In the genomic region with DNA sequence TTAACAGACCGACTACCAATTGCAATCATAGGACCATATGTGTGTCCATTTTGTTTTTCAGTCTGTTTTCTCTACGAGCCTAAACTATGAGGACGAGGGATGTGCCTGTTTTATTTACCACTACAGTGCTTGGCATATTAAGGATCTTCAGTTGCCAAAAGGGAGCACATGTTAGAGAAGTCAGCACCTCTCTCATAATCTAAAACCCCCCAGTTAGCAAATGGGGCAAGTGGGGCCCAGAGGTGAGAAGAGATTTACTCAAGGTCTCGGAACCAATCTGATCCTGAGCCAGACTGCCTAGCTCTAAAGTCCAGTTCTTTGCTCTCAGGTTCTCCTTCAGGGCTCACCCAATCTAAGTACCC, we compare ENCODE assay signal across 11 cellular contexts. TPM values are rescaled to one million over a fixed set of nuclear protein-coding genes. Genes with fewer than 3 reads are reported as not detected.
DNase-seq lines count a peak whose midpoint lies in the region; ATAC-seq, FAIRE-seq and TF ChIP-seq lines count a peak whose summit lies in the region.
"Had no signal": no experiment of that assay in that cellular context is flagged by ENCODE, and none has a peak within 500 bp of the region (broad histone marks: within the 10 kb centered on the region; RNA-seq: fewer than 3 reads in every experiment).

No MANE protein-coding gene starts in this region.

- no peak for DNase-seq in activated CD4-positive, alpha-beta T cell treated with anti-CD3 and anti-CD28 coated beads, Interleukin-2, amount 10 ng/mL, durations not matched to agents 7 days and 5 days
- no peak for DNase-seq in activated CD4-positive, alpha-beta T cell treated with anti-CD3 and anti-CD28 coated beads, Interleukin-2, amount 50 U/mL, for 1 hour
- no peak for DNase-seq in activated CD4-positive, alpha-beta memory T cell treated with anti-CD3 and anti-CD28 coated beads for 36 hours
- no peak for DNase-seq in esophagus muscularis mucosa (ENCODE audit: extremely low spot score)
- no peak for DNase-seq in skeletal muscle cell (ENCODE audit: low read depth)
- DNase-seq in upper lobe of right lung: no peak
- no peak for DNase-seq in kidney
- DNase-seq in Right ventricle myocardium superior: no peak

- POLR2A ChIA-PET in activated CD4-positive, alpha-beta T cell treated with anti-CD3 and anti-CD28 coated beads, Interleukin-2, amount 10 ng/mL, durations not matched to agents 7 days and 5 days (lab: Charles Lee): no interaction called here
- POLR2A ChIA-PET in activated CD4-positive, alpha-beta memory T cell treated with anti-CD3 and anti-CD28 coated beads for 36 hours (lab: Charles Lee): interaction anchor here (0.6 kb wide), 1 partner anchor 469 kb away, joined by 4 read pairs; no protein-coding TSS in a partner anchor

- H3K36me3 ChIP-seq in esophagus muscularis mucosa (no peaks in the 10 kb centered on the region), upper lobe of right lung (no peaks in the 10 kb centered on the region), kidney (ENCODE audit: control insufficient read depth in 1 of 2, insufficient read depth in 2 of 2, low read length in 2 of 2) (no peaks in the 10 kb centered on the region)
- H3K36me3 ChIP-seq: cardiac muscle cell, uterus had no signal

- peaks cover 9% of the 10 kb centered on the region for H3K36me3 Mint-ChIP-seq in activated CD4-positive, alpha-beta T cell treated with anti-CD3 and anti-CD28 coated beads, Interleukin-2, amount 10 ng/mL, durations not matched to agents 7 days and 5 days (ENCODE audit: low read depth)
- no peaks in the 10 kb centered on the region for H3K36me3 Mint-ChIP-seq in activated CD4-positive, alpha-beta memory T cell treated with anti-CD3 and anti-CD28 coated beads for 36 hours

- no peaks in the 10 kb centered on the region for H3K9me3 Mint-ChIP-seq in activated CD4-positive, alpha-beta T cell treated with anti-CD3 and anti-CD28 coated beads, Interleukin-2, amount 10 ng/mL, durations not matched to agents 7 days and 5 days
- no peaks in the 10 kb centered on the region for H3K9me3 Mint-ChIP-seq in activated CD4-positive, alpha-beta memory T cell treated with anti-CD3 and anti-CD28 coated beads for 36 hours

- intact Hi-C loops in activated CD4-positive, alpha-beta memory T cell treated with anti-CD3 and anti-CD28 coated beads for 36 hours (cut with micrococcal nuclease): no loop called here
- intact Hi-C loops in esophagus muscularis mucosa (cut with DNase I) (no loop called here), upper lobe of right lung (cut with DNase I) (no loop called here), kidney (cut with DNase I) (no loop called here), Right ventricle myocardium superior (cut with DNase I) (no loop called here)

- peaks cover 9 to 19% (median 17%) of the 10 kb centered on the region in 4 donors for H3K4me1 ChIP-seq in esophagus muscularis mucosa
- H3K4me1 ChIP-seq in upper lobe of right lung: peaks cover 10% of the 10 kb centered on the region
- peaks cover 3 to 14% of the 10 kb centered on the region in 2 donors for H3K4me1 ChIP-seq in kidney (ENCODE audit: control insufficient read depth in 1 of 2, insufficient read depth in 1 of 2, low read depth in 1 of 2, low read length in 2 of 2)

- TF ChIP-seq EP300 in esophagus muscularis mucosa (IDR thresholded peaks at IDR 0.05): no peak

- no peak overlapping the region for H3K9ac ChIP-seq in kidney (ENCODE audit: low read length in 2 of 2)

- H3K27me3 Mint-ChIP-seq in activated CD4-positive, alpha-beta T cell treated with anti-CD3 and anti-CD28 coated beads, Interleukin-2, amount 10 ng/mL, durations not matched to agents 7 days and 5 days: peaks cover 57% of the 10 kb centered on the region
- H3K27me3 Mint-ChIP-seq in activated CD4-positive, alpha-beta memory T cell treated with anti-CD3 and anti-CD28 coated beads for 36 hours: peaks cover 20% of the 10 kb centered on the region

- no peak overlapping the region for H3K27ac ChIP-seq in esophagus muscularis mucosa (replicated peaks in 1 of 4)
- no peak overlapping the region for H3K27ac ChIP-seq in upper lobe of right lung
- no peak overlapping the region for H3K27ac ChIP-seq in kidney (ENCODE audit: low read depth in 2 of 2, low read length in 2 of 2)
- H3K27ac ChIP-seq: cardiac muscle cell, uterus had no signal

- no peaks in the 10 kb centered on the region for H3K9me3 ChIP-seq in esophagus muscularis mucosa
- no peaks in the 10 kb centered on the region for H3K9me3 ChIP-seq in upper lobe of right lung
- H3K9me3 ChIP-seq in kidney (ENCODE audit: control insufficient read depth in 1 of 2, low read length in 2 of 2): no peaks in the 10 kb centered on the region
- H3K9me3 ChIP-seq: uterus had no signal

- H3K4me3 ChIP-seq in esophagus muscularis mucosa (peak overlapping the region in 3 of 4 donors; percentile 56 to 70 (median 58)), skeletal muscle cell (ENCODE audit: low read depth, low read length) (peak overlapping the region; percentile 25), upper lobe of right lung (no peak overlapping the region), kidney (ENCODE audit: low read length in 2 of 2) (no peak overlapping the region)

- no peak for TF ChIP-seq POLR2A in esophagus muscularis mucosa (IDR thresholded peaks at IDR 0.05; ENCODE audit: low read depth)

- H3K4me3 Mint-ChIP-seq in activated CD4-positive, alpha-beta T cell treated with anti-CD3 and anti-CD28 coated beads, Interleukin-2, amount 10 ng/mL, durations not matched to agents 7 days and 5 days: peak overlapping the region; percentile 70
- H3K4me3 Mint-ChIP-seq in activated CD4-positive, alpha-beta memory T cell treated with anti-CD3 and anti-CD28 coated beads for 36 hours: peak overlapping the region; percentile 55

- 69% methylated on average over 4 of the region's 4 CpGs for WGBS in esophagus muscularis mucosa

- CTCF ChIA-PET in activated CD4-positive, alpha-beta T cell treated with anti-CD3 and anti-CD28 coated beads, Interleukin-2, amount 10 ng/mL, durations not matched to agents 7 days and 5 days (lab: Charles Lee): interaction anchor here (1.1 kb wide), 3 partner anchors 13 to 53 kb away, joined by 3 read pairs; no protein-coding TSS in a partner anchor
- CTCF ChIA-PET in activated CD4-positive, alpha-beta memory T cell treated with anti-CD3 and anti-CD28 coated beads for 36 hours (lab: Charles Lee): no interaction called here

- H3K4me1 Mint-ChIP-seq in activated CD4-positive, alpha-beta T cell treated with anti-CD3 and anti-CD28 coated beads, Interleukin-2, amount 10 ng/mL, durations not matched to agents 7 days and 5 days: peaks cover 33% of the 10 kb centered on the region
- H3K4me1 Mint-ChIP-seq in activated CD4-positive, alpha-beta memory T cell treated with anti-CD3 and anti-CD28 coated beads for 36 hours (ENCODE audit: low read depth): peaks cover 25% of the 10 kb centered on the region

- FAIRE-seq in kidney (lab: Jason Lieb, UNC): no peak
- FAIRE-seq: GM18507 had no signal

- H3K27me3 ChIP-seq in esophagus muscularis mucosa: peaks cover 0 to 13% (median 0%) of the 10 kb centered on the region in 4 donors
- peaks cover 13% of the 10 kb centered on the region for H3K27me3 ChIP-seq in upper lobe of right lung

- ATAC-seq in upper lobe of right lung: no peak
- no peak for ATAC-seq in Right ventricle myocardium superior (ENCODE audit: poor library complexity)

- no peak for TF ChIP-seq CTCF in esophagus muscularis mucosa (IDR thresholded peaks at IDR 0.05)
- no peak for TF ChIP-seq CTCF in upper lobe of right lung (IDR thresholded peaks at IDR 0.05)
- TF ChIP-seq CTCF in kidney (IDR thresholded peaks at IDR 0.05; ENCODE audit: borderline replicate concordance, extremely low read depth, insufficient read depth): no peak

- no peak overlapping the region for H3K27ac Mint-ChIP-seq in activated CD4-positive, alpha-beta T cell treated with anti-CD3 and anti-CD28 coated beads, Interleukin-2, amount 10 ng/mL, durations not matched to agents 7 days and 5 days
- H3K27ac Mint-ChIP-seq in activated CD4-positive, alpha-beta memory T cell treated with anti-CD3 and anti-CD28 coated beads for 36 hours: no peak overlapping the region

RNA-seq across cellular contexts. Expression of a gene that starts 0.6 kb away (rescaled TPM):
- 1 to 10 TPM; 2.7 to 2.9 TPM for total RNA-seq in activated CD4-positive, alpha-beta T cell treated with anti-CD3 and anti-CD28 coated beads, Interleukin-2, amount 10 ng/mL, durations not matched to agents 7 days and 5 days
- 1 to 10 TPM; 1.2 to 1.3 TPM for total RNA-seq in activated CD4-positive, alpha-beta memory T cell treated with anti-CD3 and anti-CD28 coated beads for 36 hours
- total RNA-seq in esophagus muscularis mucosa (1 to 10 TPM; 1.7 to 3.1 (median 2.5) TPM), upper lobe of right lung (3.7 TPM), kidney (7.4 TPM), Right ventricle myocardium superior (0.94 TPM)
- 10.5 TPM for polyA plus RNA-seq in kidney (ENCODE audit: insufficient read depth, low read depth, low replicate concordance)

RNA-seq across cellular contexts. Expression of a gene that starts 30.2 kb away (rescaled TPM):
- 100 to 1,000 TPM; 127 to 131 TPM for total RNA-seq in activated CD4-positive, alpha-beta T cell treated with anti-CD3 and anti-CD28 coated beads, Interleukin-2, amount 10 ng/mL, durations not matched to agents 7 days and 5 days
- total RNA-seq in activated CD4-positive, alpha-beta memory T cell treated with anti-CD3 and anti-CD28 coated beads for 36 hours: 100 to 1,000 TPM; 216 to 218 TPM
- total RNA-seq in esophagus muscularis mucosa: 1 to 10 TPM; 1.2 to 6.4 (median 3.1) TPM
- 4.8 TPM for total RNA-seq in upper lobe of right lung
- total RNA-seq in kidney: 8.8 TPM
- 3.3 TPM for polyA plus RNA-seq in kidney (ENCODE audit: insufficient read depth, low read depth, low replicate concordance)
- 6.5 TPM for total RNA-seq in Right ventricle myocardium superior

RNA-seq across cellular contexts. Expression of a gene that starts 37.9 kb away (rescaled TPM):
- 10 to 100 TPM; 27.1 to 30.6 TPM for total RNA-seq in activated CD4-positive, alpha-beta T cell treated with anti-CD3 and anti-CD28 coated beads, Interleukin-2, amount 10 ng/mL, durations not matched to agents 7 days and 5 days
- 10 to 100 TPM; 18.7 to 20.9 TPM for total RNA-seq in activated CD4-positive, alpha-beta memory T cell treated with anti-CD3 and anti-CD28 coated beads for 36 hours
- 10 to 100 TPM; 19.9 to 43.1 (median 33.1) TPM for total RNA-seq in esophagus muscularis mucosa
- total RNA-seq in upper lobe of right lung: 40.6 TPM
- 36.4 TPM for total RNA-seq in kidney
- polyA plus RNA-seq in kidney (ENCODE audit: insufficient read depth, low read depth, low replicate concordance): 35.4 TPM
- 17.8 TPM for total RNA-seq in Right ventricle myocardium superior

RNA-seq across cellular contexts. Expression of a gene that starts 44.3 kb away (rescaled TPM):
- 10 to 100 TPM; 24.3 to 29.5 TPM for total RNA-seq in activated CD4-positive, alpha-beta T cell treated with anti-CD3 and anti-CD28 coated beads, Interleukin-2, amount 10 ng/mL, durations not matched to agents 7 days and 5 days
- total RNA-seq in activated CD4-positive, alpha-beta memory T cell treated with anti-CD3 and anti-CD28 coated beads for 36 hours: 10 to 100 TPM; 14.8 TPM
- 10 to 100 TPM; 21.7 to 44.4 (median 40.6) TPM for total RNA-seq in esophagus muscularis mucosa
- total RNA-seq in upper lobe of right lung: 47.5 TPM
- 29.2 TPM for total RNA-seq in kidney
- polyA plus RNA-seq in kidney (ENCODE audit: insufficient read depth, low read depth, low replicate concordance): 43.2 TPM
- total RNA-seq in Right ventricle myocardium superior: 33.0 TPM

Comparison
In these comparisons a context has a peak if more than half of its experiments do, and no peak if none do; other contexts are left out.
1. H3K4me3 ChIP-seq: peak in esophagus muscularis mucosa (3 of 4) and skeletal muscle cell (single experiment); none in upper lobe of right lung (single experiment) and kidney (0 of 2).
2. RNA of a gene that starts 30.2 kb away (total RNA-seq): 216 to 218 TPM in activated CD4-positive, alpha-beta memory T cell treated with anti-CD3 and anti-CD28 coated beads for 36 hours and 127 to 131 TPM in activated CD4-positive, alpha-beta T cell treated with anti-CD3 and anti-CD28 coated beads, Interleukin-2, amount 10 ng/mL, durations not matched to agents 7 days and 5 days; 8.8 TPM in kidney (single experiment), 6.5 TPM in Right ventricle myocardium superior (single experiment), 4.8 TPM in upper lobe of right lung (single experiment) and 1.2 to 6.4 TPM in esophagus muscularis mucosa; every median in the first group is over 10 times any median in the second.